2 cellular contexts compared by ENCODE assay signal in the genomic region with DNA sequence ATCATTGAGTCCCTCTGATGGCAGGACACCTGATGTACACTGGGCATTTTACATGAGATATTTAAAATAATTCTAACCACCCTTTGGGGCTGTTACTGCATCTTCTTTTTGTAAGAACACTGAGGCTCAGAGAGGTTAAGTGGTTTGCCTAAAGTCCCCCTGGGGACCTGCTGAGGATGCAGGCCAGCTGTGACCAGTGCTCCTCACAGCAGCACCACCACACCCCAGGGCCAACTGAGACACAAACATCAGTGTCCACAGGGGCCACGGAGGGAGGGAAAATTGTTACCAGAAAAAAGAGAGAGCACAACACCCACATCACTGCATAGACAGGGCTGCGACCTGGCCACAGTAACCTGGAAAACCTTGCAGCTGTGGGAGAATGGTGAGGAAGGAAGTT.
TF ChIP-seq lines count a peak whose summit lies in the region.

No MANE protein-coding gene starts in this region.

TF ChIP-seq in SK-N-SH, 30 proteins besides CTCF, POLR2A, EP300 and RAD21 (continued from another document):
- TF ChIP-seq, protein P1, sequence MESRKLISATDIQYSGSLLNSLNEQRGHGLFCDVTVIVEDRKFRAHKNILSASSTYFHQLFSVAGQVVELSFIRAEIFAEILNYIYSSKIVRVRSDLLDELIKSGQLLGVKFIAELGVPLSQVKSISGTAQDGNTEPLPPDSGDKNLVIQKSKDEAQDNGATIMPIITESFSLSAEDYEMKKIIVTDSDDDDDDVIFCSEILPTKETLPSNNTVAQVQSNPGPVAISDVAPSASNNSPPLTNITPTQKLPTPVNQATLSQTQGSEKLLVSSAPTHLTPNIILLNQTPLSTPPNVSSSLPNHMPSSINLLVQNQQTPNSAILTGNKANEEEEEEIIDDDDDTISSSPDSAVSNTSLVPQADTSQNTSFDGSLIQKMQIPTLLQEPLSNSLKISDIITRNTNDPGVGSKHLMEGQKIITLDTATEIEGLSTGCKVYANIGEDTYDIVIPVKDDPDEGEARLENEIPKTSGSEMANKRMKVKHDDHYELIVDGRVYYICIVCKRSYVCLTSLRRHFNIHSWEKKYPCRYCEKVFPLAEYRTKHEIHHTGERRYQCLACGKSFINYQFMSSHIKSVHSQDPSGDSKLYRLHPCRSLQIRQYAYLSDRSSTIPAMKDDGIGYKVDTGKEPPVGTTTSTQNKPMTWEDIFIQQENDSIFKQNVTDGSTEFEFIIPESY (IDR thresholded peaks at IDR 0.05; ENCODE audit: borderline replicate concordance, low read depth): no peak
- TF ChIP-seq, protein P2, sequence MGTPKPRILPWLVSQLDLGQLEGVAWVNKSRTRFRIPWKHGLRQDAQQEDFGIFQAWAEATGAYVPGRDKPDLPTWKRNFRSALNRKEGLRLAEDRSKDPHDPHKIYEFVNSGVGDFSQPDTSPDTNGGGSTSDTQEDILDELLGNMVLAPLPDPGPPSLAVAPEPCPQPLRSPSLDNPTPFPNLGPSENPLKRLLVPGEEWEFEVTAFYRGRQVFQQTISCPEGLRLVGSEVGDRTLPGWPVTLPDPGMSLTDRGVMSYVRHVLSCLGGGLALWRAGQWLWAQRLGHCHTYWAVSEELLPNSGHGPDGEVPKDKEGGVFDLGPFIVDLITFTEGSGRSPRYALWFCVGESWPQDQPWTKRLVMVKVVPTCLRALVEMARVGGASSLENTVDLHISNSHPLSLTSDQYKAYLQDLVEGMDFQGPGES (IDR thresholded peaks at IDR 0.05; ENCODE audit: low read depth, low read length): no peak
- TF ChIP-seq, protein P3, sequence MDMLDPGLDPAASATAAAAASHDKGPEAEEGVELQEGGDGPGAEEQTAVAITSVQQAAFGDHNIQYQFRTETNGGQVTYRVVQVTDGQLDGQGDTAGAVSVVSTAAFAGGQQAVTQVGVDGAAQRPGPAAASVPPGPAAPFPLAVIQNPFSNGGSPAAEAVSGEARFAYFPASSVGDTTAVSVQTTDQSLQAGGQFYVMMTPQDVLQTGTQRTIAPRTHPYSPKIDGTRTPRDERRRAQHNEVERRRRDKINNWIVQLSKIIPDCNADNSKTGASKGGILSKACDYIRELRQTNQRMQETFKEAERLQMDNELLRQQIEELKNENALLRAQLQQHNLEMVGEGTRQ (IDR thresholded peaks at IDR 0.05; ENCODE audit: borderline replicate concordance, low read depth, low read length): no peak
- TF ChIP-seq NFIC (IDR thresholded peaks at IDR 0.05; ENCODE audit: borderline replicate concordance) (no peak), FOXJ3 (CRISPR knock-in tag; IDR thresholded peaks at IDR 0.05) (no peak), SIN3A (IDR thresholded peaks at IDR 0.05; ENCODE audit: borderline replicate concordance, low read depth, low read length) (no peak), CHD2 (IDR thresholded peaks at IDR 0.05; ENCODE audit: low read length, partially characterized antibody) (no peak), RCOR1 (IDR thresholded peaks at IDR 0.05; ENCODE audit: low read length) (no peak), MXI1 (IDR thresholded peaks at IDR 0.05; ENCODE audit: low read depth, low read length) (no peak), SMC3 (IDR thresholded peaks at IDR 0.05; ENCODE audit: low read depth, low read length) (no peak), ELF1 (IDR thresholded peaks at IDR 0.05) (no peak)
- TF ChIP-seq, protein P4, sequence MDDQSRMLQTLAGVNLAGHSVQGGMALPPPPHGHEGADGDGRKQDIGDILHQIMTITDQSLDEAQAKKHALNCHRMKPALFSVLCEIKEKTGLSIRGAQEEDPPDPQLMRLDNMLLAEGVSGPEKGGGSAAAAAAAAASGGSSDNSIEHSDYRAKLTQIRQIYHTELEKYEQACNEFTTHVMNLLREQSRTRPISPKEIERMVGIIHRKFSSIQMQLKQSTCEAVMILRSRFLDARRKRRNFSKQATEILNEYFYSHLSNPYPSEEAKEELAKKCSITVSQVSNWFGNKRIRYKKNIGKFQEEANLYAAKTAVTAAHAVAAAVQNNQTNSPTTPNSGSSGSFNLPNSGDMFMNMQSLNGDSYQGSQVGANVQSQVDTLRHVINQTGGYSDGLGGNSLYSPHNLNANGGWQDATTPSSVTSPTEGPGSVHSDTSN (IDR thresholded peaks at IDR 0.05): no peak
- TF ChIP-seq, protein P5, sequence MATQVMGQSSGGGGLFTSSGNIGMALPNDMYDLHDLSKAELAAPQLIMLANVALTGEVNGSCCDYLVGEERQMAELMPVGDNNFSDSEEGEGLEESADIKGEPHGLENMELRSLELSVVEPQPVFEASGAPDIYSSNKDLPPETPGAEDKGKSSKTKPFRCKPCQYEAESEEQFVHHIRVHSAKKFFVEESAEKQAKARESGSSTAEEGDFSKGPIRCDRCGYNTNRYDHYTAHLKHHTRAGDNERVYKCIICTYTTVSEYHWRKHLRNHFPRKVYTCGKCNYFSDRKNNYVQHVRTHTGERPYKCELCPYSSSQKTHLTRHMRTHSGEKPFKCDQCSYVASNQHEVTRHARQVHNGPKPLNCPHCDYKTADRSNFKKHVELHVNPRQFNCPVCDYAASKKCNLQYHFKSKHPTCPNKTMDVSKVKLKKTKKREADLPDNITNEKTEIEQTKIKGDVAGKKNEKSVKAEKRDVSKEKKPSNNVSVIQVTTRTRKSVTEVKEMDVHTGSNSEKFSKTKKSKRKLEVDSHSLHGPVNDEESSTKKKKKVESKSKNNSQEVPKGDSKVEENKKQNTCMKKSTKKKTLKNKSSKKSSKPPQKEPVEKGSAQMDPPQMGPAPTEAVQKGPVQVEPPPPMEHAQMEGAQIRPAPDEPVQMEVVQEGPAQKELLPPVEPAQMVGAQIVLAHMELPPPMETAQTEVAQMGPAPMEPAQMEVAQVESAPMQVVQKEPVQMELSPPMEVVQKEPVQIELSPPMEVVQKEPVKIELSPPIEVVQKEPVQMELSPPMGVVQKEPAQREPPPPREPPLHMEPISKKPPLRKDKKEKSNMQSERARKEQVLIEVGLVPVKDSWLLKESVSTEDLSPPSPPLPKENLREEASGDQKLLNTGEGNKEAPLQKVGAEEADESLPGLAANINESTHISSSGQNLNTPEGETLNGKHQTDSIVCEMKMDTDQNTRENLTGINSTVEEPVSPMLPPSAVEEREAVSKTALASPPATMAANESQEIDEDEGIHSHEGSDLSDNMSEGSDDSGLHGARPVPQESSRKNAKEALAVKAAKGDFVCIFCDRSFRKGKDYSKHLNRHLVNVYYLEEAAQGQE (IDR thresholded peaks at IDR 0.05; ENCODE audit: low read depth, low read length): no peak

TF ChIP-seq in SK-N-SH treated with all-trans-retinoic acid at 6 μM for 48 hours, 23 proteins besides CTCF, POLR2A, EP300 and RAD21 (continued from another document):
- TF ChIP-seq TOX (CRISPR knock-in tag; IDR thresholded peaks at IDR 0.05; ENCODE audit: borderline replicate concordance): no peak
- TF ChIP-seq ESRRG (CRISPR knock-in tag; IDR thresholded peaks at IDR 0.05): no peak
- TF ChIP-seq BACH2 (CRISPR knock-in tag; IDR thresholded peaks at IDR 0.05; ENCODE audit: borderline replicate concordance): no peak
- TF ChIP-seq, protein P6, sequence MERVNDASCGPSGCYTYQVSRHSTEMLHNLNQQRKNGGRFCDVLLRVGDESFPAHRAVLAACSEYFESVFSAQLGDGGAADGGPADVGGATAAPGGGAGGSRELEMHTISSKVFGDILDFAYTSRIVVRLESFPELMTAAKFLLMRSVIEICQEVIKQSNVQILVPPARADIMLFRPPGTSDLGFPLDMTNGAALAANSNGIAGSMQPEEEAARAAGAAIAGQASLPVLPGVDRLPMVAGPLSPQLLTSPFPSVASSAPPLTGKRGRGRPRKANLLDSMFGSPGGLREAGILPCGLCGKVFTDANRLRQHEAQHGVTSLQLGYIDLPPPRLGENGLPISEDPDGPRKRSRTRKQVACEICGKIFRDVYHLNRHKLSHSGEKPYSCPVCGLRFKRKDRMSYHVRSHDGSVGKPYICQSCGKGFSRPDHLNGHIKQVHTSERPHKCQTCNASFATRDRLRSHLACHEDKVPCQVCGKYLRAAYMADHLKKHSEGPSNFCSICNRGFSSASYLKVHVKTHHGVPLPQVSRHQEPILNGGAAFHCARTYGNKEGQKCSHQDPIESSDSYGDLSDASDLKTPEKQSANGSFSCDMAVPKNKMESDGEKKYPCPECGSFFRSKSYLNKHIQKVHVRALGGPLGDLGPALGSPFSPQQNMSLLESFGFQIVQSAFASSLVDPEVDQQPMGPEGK (CRISPR knock-in tag; IDR thresholded peaks at IDR 0.05; ENCODE audit: borderline replicate concordance): no peak
- no peak for TF ChIP-seq ZC3H10 (CRISPR knock-in tag; IDR thresholded peaks at IDR 0.05)
- no peak for TF ChIP-seq CSDC2 (CRISPR knock-in tag; IDR thresholded peaks at IDR 0.05)
- no peak for TF ChIP-seq ARNTL (CRISPR knock-in tag; IDR thresholded peaks at IDR 0.05; ENCODE audit: borderline replicate concordance, low read depth)
- no peak for TF ChIP-seq RARB (CRISPR knock-in tag; IDR thresholded peaks at IDR 0.05)
- TF ChIP-seq GLIS3 (CRISPR knock-in tag; IDR thresholded peaks at IDR 0.05): no peak
- TF ChIP-seq ISL1 (CRISPR knock-in tag; IDR thresholded peaks at IDR 0.05): no peak
- TF ChIP-seq, protein P7, sequence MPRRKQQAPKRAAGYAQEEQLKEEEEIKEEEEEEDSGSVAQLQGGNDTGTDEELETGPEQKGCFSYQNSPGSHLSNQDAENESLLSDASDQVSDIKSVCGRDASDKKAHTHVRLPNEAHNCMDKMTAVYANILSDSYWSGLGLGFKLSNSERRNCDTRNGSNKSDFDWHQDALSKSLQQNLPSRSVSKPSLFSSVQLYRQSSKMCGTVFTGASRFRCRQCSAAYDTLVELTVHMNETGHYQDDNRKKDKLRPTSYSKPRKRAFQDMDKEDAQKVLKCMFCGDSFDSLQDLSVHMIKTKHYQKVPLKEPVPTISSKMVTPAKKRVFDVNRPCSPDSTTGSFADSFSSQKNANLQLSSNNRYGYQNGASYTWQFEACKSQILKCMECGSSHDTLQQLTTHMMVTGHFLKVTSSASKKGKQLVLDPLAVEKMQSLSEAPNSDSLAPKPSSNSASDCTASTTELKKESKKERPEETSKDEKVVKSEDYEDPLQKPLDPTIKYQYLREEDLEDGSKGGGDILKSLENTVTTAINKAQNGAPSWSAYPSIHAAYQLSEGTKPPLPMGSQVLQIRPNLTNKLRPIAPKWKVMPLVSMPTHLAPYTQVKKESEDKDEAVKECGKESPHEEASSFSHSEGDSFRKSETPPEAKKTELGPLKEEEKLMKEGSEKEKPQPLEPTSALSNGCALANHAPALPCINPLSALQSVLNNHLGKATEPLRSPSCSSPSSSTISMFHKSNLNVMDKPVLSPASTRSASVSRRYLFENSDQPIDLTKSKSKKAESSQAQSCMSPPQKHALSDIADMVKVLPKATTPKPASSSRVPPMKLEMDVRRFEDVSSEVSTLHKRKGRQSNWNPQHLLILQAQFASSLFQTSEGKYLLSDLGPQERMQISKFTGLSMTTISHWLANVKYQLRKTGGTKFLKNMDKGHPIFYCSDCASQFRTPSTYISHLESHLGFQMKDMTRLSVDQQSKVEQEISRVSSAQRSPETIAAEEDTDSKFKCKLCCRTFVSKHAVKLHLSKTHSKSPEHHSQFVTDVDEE (CRISPR knock-in tag; IDR thresholded peaks at IDR 0.05): no peak
- TF ChIP-seq, protein P8, sequence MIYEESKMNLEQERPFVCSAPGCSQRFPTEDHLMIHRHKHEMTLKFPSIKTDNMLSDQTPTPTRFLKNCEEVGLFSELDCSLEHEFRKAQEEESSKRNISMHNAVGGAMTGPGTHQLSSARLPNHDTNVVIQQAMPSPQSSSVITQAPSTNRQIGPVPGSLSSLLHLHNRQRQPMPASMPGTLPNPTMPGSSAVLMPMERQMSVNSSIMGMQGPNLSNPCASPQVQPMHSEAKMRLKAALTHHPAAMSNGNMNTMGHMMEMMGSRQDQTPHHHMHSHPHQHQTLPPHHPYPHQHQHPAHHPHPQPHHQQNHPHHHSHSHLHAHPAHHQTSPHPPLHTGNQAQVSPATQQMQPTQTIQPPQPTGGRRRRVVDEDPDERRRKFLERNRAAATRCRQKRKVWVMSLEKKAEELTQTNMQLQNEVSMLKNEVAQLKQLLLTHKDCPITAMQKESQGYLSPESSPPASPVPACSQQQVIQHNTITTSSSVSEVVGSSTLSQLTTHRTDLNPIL (CRISPR knock-in tag; IDR thresholded peaks at IDR 0.05; ENCODE audit: low read depth): no peak
TF ChIP-seq in SK-N-SH treated with all-trans-retinoic acid at 6 μM for 48 hours: peak in this region for 0.
